ENCODE assay signal across 1 cellular context in the genomic region with DNA sequence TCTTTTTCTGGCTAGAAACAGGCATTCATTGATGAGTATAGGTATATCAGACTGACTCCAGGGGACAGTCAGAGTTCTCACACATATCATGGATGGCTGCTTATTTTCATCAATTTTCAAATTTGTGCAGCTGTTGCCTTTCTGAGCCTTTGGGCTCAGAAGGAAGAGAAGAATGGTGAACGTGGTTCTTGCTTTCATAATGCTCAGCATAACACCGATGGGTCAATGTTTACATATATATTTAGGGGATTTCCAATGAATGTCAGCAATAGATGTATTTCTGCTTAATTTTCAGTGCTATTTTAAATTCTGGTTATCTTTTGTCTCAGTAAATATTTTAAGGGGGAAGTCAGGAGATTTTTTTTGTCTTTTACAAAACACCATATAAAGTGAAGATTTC.
TF ChIP-seq lines count a peak whose summit lies in the region.

No MANE protein-coding gene starts in this region.

TF ChIP-seq in SK-N-SH treated with all-trans-retinoic acid at 6 μM for 48 hours, 23 proteins besides CTCF, POLR2A, EP300 and RAD21 (continued from another document):
- TF ChIP-seq TSHZ2 (CRISPR knock-in tag; IDR thresholded peaks at IDR 0.05), result no peak
